8 cellular contexts compared by ENCODE assay signal in the genomic region with DNA sequence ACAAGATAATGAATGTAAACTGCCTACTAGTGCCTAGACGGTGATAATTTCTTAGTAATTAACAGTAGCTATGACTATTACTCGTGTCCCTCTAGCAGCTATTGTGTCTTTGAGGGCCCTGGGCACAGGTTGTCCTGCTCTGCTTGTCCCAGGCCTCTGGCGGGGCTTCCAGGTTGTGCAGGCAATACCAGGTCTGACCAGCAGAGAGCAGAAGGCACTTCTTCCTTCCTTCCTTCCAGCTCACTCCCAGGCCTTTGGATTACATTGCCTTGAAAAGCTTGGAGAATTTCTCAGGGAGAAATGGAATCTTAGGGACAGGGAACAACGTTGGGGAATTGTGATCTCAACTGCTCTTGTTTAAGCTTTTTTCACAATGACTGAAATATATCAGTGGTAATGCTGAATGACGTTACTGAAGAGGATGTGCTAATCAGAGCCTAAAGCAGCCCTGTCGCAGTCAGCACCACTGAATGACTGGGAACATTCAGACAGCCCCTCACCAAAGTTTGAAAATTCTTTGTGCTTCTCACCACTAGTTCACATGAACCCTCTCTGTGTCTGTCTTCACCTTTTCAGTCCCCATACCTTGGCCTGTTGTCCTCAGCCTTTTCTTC. TPM values are rescaled to one million over a fixed set of nuclear protein-coding genes. Genes with fewer than 3 reads are reported as not detected.
DNase-seq lines count a peak whose midpoint lies in the region; ATAC-seq, FAIRE-seq and TF ChIP-seq lines count a peak whose summit lies in the region.

No MANE protein-coding gene starts in this region.

- H3K27ac ChIP-seq in SK-N-MC (no peak overlapping the region), astrocyte (ENCODE audit: low read depth, low read length) (no peak overlapping the region), hepatocyte (peak overlapping the region; percentile 91)

- no peaks in the 10 kb centered on the region for H3K9me3 Mint-ChIP-seq in astrocyte (ENCODE audit: unreplicated experiment)

- DNase-seq in DMS53 (lab: John Stamatoyannopoulos, UW) (peak; percentile 91), HUDEP-2 (lab: John Stamatoyannopoulos, UW; ENCODE audit: unreplicated experiment in 76 of 76) (peak in 49 of 76 experiments; percentile 1 to 67 (median 27)), SK-N-MC (ENCODE audit: low read depth, low spot score) (peak; percentile 5), astrocyte (ENCODE audit: low read depth) (peak; percentile 35), hepatocyte (ENCODE audit: low spot score) (peak; percentile 84), sciatic nerve (ENCODE audit: low spot score) (peak; percentile 86)

- H3K36me3 ChIP-seq in SK-N-MC (ENCODE audit: insufficient read depth, low read length) (no peaks in the 10 kb centered on the region), astrocyte (ENCODE audit: insufficient read depth, low read length) (no peaks in the 10 kb centered on the region), hepatocyte (replicated peaks; ENCODE audit: insufficient read depth, low read depth) (no peaks in the 10 kb centered on the region)

- H3K4me3 Mint-ChIP-seq in astrocyte (ENCODE audit: unreplicated experiment): peak overlapping the region; percentile 4

- H3K4me1 ChIP-seq in astrocyte (ENCODE audit: insufficient read depth, low read length) (no peaks in the 10 kb centered on the region), hepatocyte (ENCODE audit: insufficient read depth) (peaks cover 17% of the 10 kb centered on the region)

- peaks cover 2% of the 10 kb centered on the region for H3K27me3 Mint-ChIP-seq in astrocyte (ENCODE audit: low read depth, unreplicated experiment)

- no peak overlapping the region for H3K4me2 ChIP-seq in astrocyte (ENCODE audit: low read length)
- peak overlapping the region; percentile 17 for H3K4me2 ChIP-seq in hepatocyte

- intact Hi-C loops in sciatic nerve (cut with DNase I): loop anchor here (10.0 kb wide), 1 partner anchor 114 kb away; no protein-coding TSS in a partner anchor

- no peaks in the 10 kb centered on the region for H4K20me1 ChIP-seq in astrocyte (ENCODE audit: insufficient read depth, low read length)
- H4K20me1 ChIP-seq in hepatocyte (ENCODE audit: insufficient read depth, poor library complexity, severe bottlenecking): no peaks in the 10 kb centered on the region

- H3K9me3 ChIP-seq in SK-N-MC (ENCODE audit: low read depth, low read length): no peaks in the 10 kb centered on the region
- no peaks in the 10 kb centered on the region for H3K9me3 ChIP-seq in astrocyte (ENCODE audit: insufficient read depth, low read depth, low read length)
- no peaks in the 10 kb centered on the region for H3K9me3 ChIP-seq in hepatocyte (ENCODE audit: low read depth)

- H3K27ac Mint-ChIP-seq in astrocyte (ENCODE audit: unreplicated experiment): peak overlapping the region; percentile 56

- no peaks in the 10 kb centered on the region for H3K79me2 ChIP-seq in astrocyte (ENCODE audit: insufficient read depth, low read length)
- no peaks in the 10 kb centered on the region for H3K79me2 ChIP-seq in hepatocyte

- H2AFZ ChIP-seq in astrocyte (ENCODE audit: low read depth, low read length) (no peak overlapping the region), hepatocyte (peak overlapping the region; percentile 13)

- H3K9ac ChIP-seq in SK-N-MC (ENCODE audit: insufficient read length) (no peak overlapping the region), astrocyte (ENCODE audit: low read length) (no peak overlapping the region)

- H3K4me1 Mint-ChIP-seq in astrocyte (ENCODE audit: low read depth, unreplicated experiment): peaks cover 9% of the 10 kb centered on the region

- WGBS in hepatocyte (ENCODE audit: low lambda C conversion rate, missing lambda C conversion rate): 42% methylated on average over 6 of the region's 6 CpGs

- ATAC-seq in GM21381 (IDR thresholded peaks at IDR 0.05; ENCODE audit: unreplicated experiment) (peak; percentile 73), sciatic nerve (peak; percentile 95), GM21825 (IDR thresholded peaks at IDR 0.05; ENCODE audit: unreplicated experiment) (no peak)

- H3K27me3 ChIP-seq in astrocyte (ENCODE audit: insufficient read depth, low read length): peaks cover 6% of the 10 kb centered on the region
- peaks cover 3% of the 10 kb centered on the region for H3K27me3 ChIP-seq in hepatocyte

- peak; percentile 89 for TF ChIP-seq CTCF in astrocyte (IDR thresholded peaks at IDR 0.05; ENCODE audit: insufficient read depth, low read depth, low read length)
- TF ChIP-seq CTCF in hepatocyte (IDR thresholded peaks at IDR 0.05; ENCODE audit: poor library complexity): peak; percentile 73

- H3K36me3 Mint-ChIP-seq in astrocyte (ENCODE audit: low read depth, unreplicated experiment): no peaks in the 10 kb centered on the region

- H3K4me3 ChIP-seq in SK-N-MC (no peak overlapping the region), astrocyte (ENCODE audit: insufficient read depth, low read depth, low read length) (no peak overlapping the region), hepatocyte (no peak overlapping the region)

- no peaks in the 10 kb centered on the region for H3K9me2 ChIP-seq in hepatocyte (replicated peaks; ENCODE audit: insufficient read depth)

- FAIRE-seq in astrocyte (lab: Jason Lieb, UNC): no peak

RNA-seq across cellular contexts. Expression of gene CCKBR, which starts 8.4 kb away (rescaled TPM):
- total RNA-seq in astrocyte (1.8 and 7.6 TPM in 2 replicates), hepatocyte (6.6 and 9.8 TPM in 2 replicates), sciatic nerve (1.1 TPM)
- polyA plus RNA-seq in hepatocyte: 15.4 and 17.7 TPM in 2 replicates

RNA-seq across cellular contexts. Expression of gene CNGA4, which starts 12.3 kb away (rescaled TPM):
- total RNA-seq in astrocyte (0.16 and 0.31 TPM in 2 replicates), hepatocyte (0.17 and 0.52 TPM in 2 replicates), sciatic nerve (0.31 TPM)
- 0.25 and 0.50 TPM in 2 replicates for polyA plus RNA-seq in hepatocyte

RNA-seq across cellular contexts. Expression of gene FHIP1B, which starts 16.8 kb away (rescaled TPM):
- total RNA-seq in astrocyte: 18.2 and 19.6 TPM in 2 replicates
- total RNA-seq in hepatocyte: 27.7 and 30.2 TPM in 2 replicates
- polyA plus RNA-seq in hepatocyte: 31.5 and 42.2 TPM in 2 replicates
- total RNA-seq in sciatic nerve: 36.8 TPM

RNA-seq across cellular contexts. Expression of gene C11orf42, which starts 45.9 kb away (rescaled TPM):
- total RNA-seq in astrocyte: not detected in 2 replicates
- total RNA-seq in hepatocyte: not detected in 2 replicates
- not detected in 2 replicates for polyA plus RNA-seq in hepatocyte
- not detected for total RNA-seq in sciatic nerve

RNA-seq across cellular contexts. Expression of gene OR52W1, which starts 52.2 kb away (rescaled TPM):
- total RNA-seq in astrocyte (not detected in 2 replicates), hepatocyte (not detected in 2 replicates), sciatic nerve (not detected)
- polyA plus RNA-seq in hepatocyte: not detected in 2 replicates

Comparison
In these comparisons a context has a peak if more than half of its experiments do, and no peak if none do; other contexts are left out.
1. DNase-seq: peak in every context shown above with its lines; median percentile 91 in DMS53; 86 in sciatic nerve; 84 in hepatocyte; 35 in astrocyte; 27 in HUDEP-2; 5 in SK-N-MC.